ENCODE assay signal across 1 cellular context in genomic region chr20:45953672-45954071, GRCh38.
TF ChIP-seq lines count a peak whose summit lies in the region.

No MANE protein-coding gene starts in this region.

TF ChIP-seq in SK-N-SH, 30 proteins besides CTCF, POLR2A, EP300 and RAD21 (continued from another document):
- TF ChIP-seq ZBTB33 (IDR thresholded peaks at IDR 0.05; ENCODE audit: borderline replicate concordance, low read depth) (no peak), JUND (IDR thresholded peaks at IDR 0.05) (no peak), MXI1 (IDR thresholded peaks at IDR 0.05; ENCODE audit: low read depth, low read length) (no peak), RFX5 (IDR thresholded peaks at IDR 0.05; ENCODE audit: low read length) (no peak), FOSL2 (IDR thresholded peaks at IDR 0.05; ENCODE audit: borderline replicate concordance, low read depth) (no peak), FOXM1 (IDR thresholded peaks at IDR 0.05; ENCODE audit: low read depth) (no peak), USF2 (IDR thresholded peaks at IDR 0.05; ENCODE audit: borderline replicate concordance, low read depth, low read length) (no peak), TEAD4 (IDR thresholded peaks at IDR 0.05; ENCODE audit: borderline replicate concordance, insufficient read depth) (no peak), NRF1 (IDR thresholded peaks at IDR 0.05; ENCODE audit: low read depth, low read length) (no peak), ELF1 (IDR thresholded peaks at IDR 0.05) (no peak), MEF2A (IDR thresholded peaks at IDR 0.05; ENCODE audit: borderline replicate concordance, low read depth) (no peak), YY1 (IDR thresholded peaks at IDR 0.05; ENCODE audit: low read depth) (no peak)
